8 cellular contexts compared by ENCODE assay signal in genomic region chr19:36417752-36418286, GRCh38. TPM values are rescaled to one million over a fixed set of nuclear protein-coding genes. Genes with fewer than 3 reads are reported as not detected.
DNase-seq lines count a peak whose midpoint lies in the region; ATAC-seq and TF ChIP-seq lines count a peak whose summit lies in the region.

No MANE protein-coding gene starts in this region.

- peak overlapping the region; percentile 84 for H3K4me2 ChIP-seq in skeletal muscle satellite cell (ENCODE audit: low read length)

- TF ChIP-seq CTCF in WI38 (IDR thresholded peaks at IDR 0.05; ENCODE audit: low read depth, low read length) (no peak), foreskin keratinocyte (conservative IDR thresholded peaks at IDR 0.05) (no peak)

- H3K27ac ChIP-seq in foreskin keratinocyte: peak overlapping the region; percentile 65

- ATAC-seq in foreskin keratinocyte (no peak), HG03457 (IDR thresholded peaks at IDR 0.05; ENCODE audit: unreplicated experiment) (no peak), HG03565 (IDR thresholded peaks at IDR 0.05; ENCODE audit: unreplicated experiment) (no peak)

- peak overlapping the region; percentile 89 for H3K4me3 ChIP-seq in H7 (ENCODE audit: insufficient read depth, low read depth, low read length)
- peak overlapping the region; percentile 72 for H3K4me3 ChIP-seq in WI38 (ENCODE audit: low read depth, low read length)
- peak overlapping the region; percentile 78 for H3K4me3 ChIP-seq in skeletal muscle satellite cell (ENCODE audit: low read length)

- H3K9ac ChIP-seq in skeletal muscle satellite cell (ENCODE audit: low read depth, low read length): peak overlapping the region; percentile 90

- H3K36me3 ChIP-seq in H7 (replicated peaks; ENCODE audit: control insufficient read depth, insufficient read depth, low read length) (no peaks in the 10 kb centered on the region; the same call in 1 of the 2 replicates), skeletal muscle satellite cell (ENCODE audit: insufficient read depth, low read length) (peaks cover 7% of the 10 kb centered on the region)

- DNase-seq in H7 (no peak), foreskin keratinocyte (no peak), NCI-H1436 (lab: John Stamatoyannopoulos, UW) (no peak), SHP77 treated with DMSO at 0.1 percent for 48 hours (lab: John Stamatoyannopoulos, UW) (no peak)

- no peaks in the 10 kb centered on the region; the same call in 1 of the 2 replicates for H3K27me3 ChIP-seq in H7 (ENCODE audit: control insufficient read depth, insufficient read depth, low read length)
- H3K27me3 ChIP-seq in foreskin keratinocyte: no peaks in the 10 kb centered on the region
- H3K27me3 ChIP-seq in skeletal muscle satellite cell (ENCODE audit: control insufficient read depth, insufficient read depth, low read length): no peaks in the 10 kb centered on the region

- H3K4me1 ChIP-seq in foreskin keratinocyte (peaks cover 10% of the 10 kb centered on the region), skeletal muscle satellite cell (ENCODE audit: control insufficient read depth, insufficient read depth, low read length) (peaks cover 17% of the 10 kb centered on the region)

- peaks cover 6% of the 10 kb centered on the region for H3K9me3 ChIP-seq in skeletal muscle satellite cell (replicated peaks; ENCODE audit: low read length)

RNA-seq across cellular contexts. Expression of gene ZFP82, which starts 0.6 kb away (rescaled TPM):
- total RNA-seq in H7 (2014; rRNA removed; shearing (Covaris generic)): 7.3 and 12.2 TPM in 2 replicates
- total RNA-seq in foreskin keratinocyte: 4.7 and 5.6 TPM in 2 replicates
- 2.3 and 3.0 TPM in 2 replicates for polyA plus RNA-seq in foreskin keratinocyte
- 5.7 and 7.9 TPM in 2 replicates for total RNA-seq in skeletal muscle satellite cell (2012; rRNA removed)

RNA-seq across cellular contexts. Expression of gene ZFP14, which starts 38.8 kb away (rescaled TPM):
- 4.2 and 5.7 TPM in 2 replicates for total RNA-seq in H7 (2014; rRNA removed; shearing (Covaris generic))
- 1.1 and 1.4 TPM in 2 replicates for total RNA-seq in foreskin keratinocyte
- 0.29 and 0.45 TPM in 2 replicates for polyA plus RNA-seq in foreskin keratinocyte
- total RNA-seq in skeletal muscle satellite cell (2012; rRNA removed): 1.3 and 2.8 TPM in 2 replicates
